Comparison of ENCODE assay signal across 11 cellular contexts in genomic region chr12:116525418-116526001, GRCh38. TPM values are rescaled to one million over a fixed set of nuclear protein-coding genes. Genes with fewer than 3 reads are reported as not detected.
A peak's percentile ranks its signal among the peaks of the same experiment; 100 is the strongest.
DNase-seq lines count a peak whose midpoint lies in the region; TF ChIP-seq lines count a peak whose summit lies in the region.
"Had no signal": no experiment of that assay in that cellular context is flagged by ENCODE, and none has a peak within 500 bp of the region (broad histone marks: within the 10 kb centered on the region; RNA-seq: fewer than 3 reads in every experiment).

No MANE protein-coding gene starts in this region.

- peaks cover 9% of the 10 kb centered on the region for H3K9me3 Mint-ChIP-seq in mesothelial cell of epicardium

- no peaks in the 10 kb centered on the region for H3K27me3 ChIP-seq in duodenal mucosa (ENCODE audit: control insufficient read depth in 1 of 2, insufficient read depth in 2 of 2, low read length in 2 of 2)
- no peaks in the 10 kb centered on the region for H3K27me3 ChIP-seq in uterus

- TF ChIP-seq CTCF in mesothelial cell of epicardium (IDR thresholded peaks at IDR 0.05; ENCODE audit: unreplicated experiment) (no peak), uterus (IDR thresholded peaks at IDR 0.05) (no peak)

- H3K9me3 ChIP-seq in duodenal mucosa (ENCODE audit: control insufficient read depth in 1 of 2, low read length in 2 of 2) (no peaks in the 10 kb centered on the region), uterus (no peaks in the 10 kb centered on the region)

- H3K9ac ChIP-seq in duodenal mucosa (ENCODE audit: low read depth in 1 of 2, low read length in 2 of 2) = no peak overlapping the region

- H3K36me3 Mint-ChIP-seq in mesothelial cell of epicardium = no peaks in the 10 kb centered on the region

- H3K36me3 ChIP-seq in duodenal mucosa (ENCODE audit: control insufficient read depth in 1 of 2, insufficient read depth in 2 of 2, low read length in 2 of 2) (no peaks in the 10 kb centered on the region), uterus (no peaks in the 10 kb centered on the region)

- H3K4me3 Mint-ChIP-seq in mesothelial cell of epicardium = peak overlapping the region; percentile 57
- H3K4me3 Mint-ChIP-seq: B cell had no signal

- peaks cover 44% of the 10 kb centered on the region for H3K4me1 Mint-ChIP-seq in mesothelial cell of epicardium

- no peak for TF ChIP-seq POLR2A in uterus (IDR thresholded peaks at IDR 0.05)

- H3K27me3 Mint-ChIP-seq in mesothelial cell of epicardium (ENCODE audit: low read depth) = peaks cover under 1% of the 10 kb centered on the region

- H3K4me1 ChIP-seq in duodenal mucosa (ENCODE audit: control insufficient read depth in 1 of 2, insufficient read depth in 2 of 2, low read length in 2 of 2) = peaks cover 3 to 16% of the 10 kb centered on the region in 2 donors
- H3K4me1 ChIP-seq in uterus = peaks cover 8 to 15% of the 10 kb centered on the region in 2 donors

- H3K27ac ChIP-seq in duodenal mucosa (ENCODE audit: low read depth, low read length) = peak overlapping the region; percentile 17
- H3K27ac ChIP-seq in uterus = peak overlapping the region; percentile 80 to 86
- H3K27ac ChIP-seq: SK-N-MC had no signal

- H3K4me3 ChIP-seq in duodenal mucosa (ENCODE audit: low read depth in 1 of 2, low read length in 2 of 2) (peak overlapping the region in 1 of 2 donors; percentile 26), uterus (peak overlapping the region; percentile 8 to 19)
- H3K4me3 ChIP-seq: SK-N-MC had no signal

- intact Hi-C loops in uterus (cut with DNase I; ENCODE audit: low total_unique reads) = no loop called here

- peak overlapping the region; percentile 88 for H3K27ac Mint-ChIP-seq in mesothelial cell of epicardium
- H3K27ac Mint-ChIP-seq: B cell had no signal

- DNase-seq in DMS 273 (lab: John Stamatoyannopoulos, UW; ENCODE audit: unreplicated experiment) (peak; percentile 9), DMS 273 treated with DMSO at 0.1 percent for 48 hours (lab: John Stamatoyannopoulos, UW) (no peak), mesothelial cell of epicardium (ENCODE audit: low spot score in 2 of 2, unreplicated experiment in 2 of 2) (no peak), uterus (peak; percentile 82 to 90), activated gamma-delta T cell treated with Interleukin-2 at 50 U/mL for 16 hours (no peak), DMS53 treated with DMSO at 0.1 percent for 48 hours (lab: John Stamatoyannopoulos, UW; ENCODE audit: unreplicated experiment) (no peak)
- no peak for DNase-seq in activated effector memory CD4-positive, alpha-beta T cell treated with anti-CD3 and anti-CD28 coated beads, Interleukin-2, amount 50 U/mL, for 16 hours
- DNase-seq: effector CD8-positive, alpha-beta T cell had no signal

RNA-seq across cellular contexts. Expression of gene MAP1LC3B2, which starts 33.7 kb away (rescaled TPM):
- total RNA-seq in mesothelial cell of epicardium (4.5 to 7.1 TPM (median 5.4 TPM) in 3 replicates), uterus (1 to 10 TPM in 2 of 4 donors, not detected in 2; 1.8 to 3.6 TPM)

Comparison
In these comparisons a context has a peak if more than half of its experiments do, and no peak if none do; other contexts are left out.
1. DNase-seq: peak in DMS 273 (single experiment) and uterus (2 of 2); none in DMS 273 treated with DMSO at 0.1 percent for 48 hours (single experiment), mesothelial cell of epicardium (0 of 2), activated gamma-delta T cell treated with Interleukin-2 at 50 U/mL for 16 hours (single experiment), activated effector memory CD4-positive, alpha-beta T cell treated with anti-CD3 and anti-CD28 coated beads, Interleukin-2, amount 50 U/mL, for 16 hours (single experiment) and DMS53 treated with DMSO at 0.1 percent for 48 hours (single experiment).